Comparison of ENCODE assay signal across 29 cellular contexts in genomic region chr11:134257101-134257500, GRCh38. TPM values are rescaled to one million over a fixed set of nuclear protein-coding genes. Genes with fewer than 3 reads are reported as not detected.
"Had no signal": no experiment of that assay in that cellular context is flagged by ENCODE, and none has a peak within 500 bp of the region (broad histone marks: within the 10 kb centered on the region; RNA-seq: fewer than 3 reads in every experiment).

No MANE protein-coding gene starts in this region.

- H3K27me3 ChIP-seq: stomach, suprapubic skin, testis, tibial artery, tibial nerve, transverse colon, upper lobe of left lung, upper lobe of right lung, uterus, vagina had no signal

- ATAC-seq: stimulated activated effector memory CD8-positive, alpha-beta T cell treated with anti-CD3 and anti-CD28 coated beads, Interleukin-12 subunit alpha, Interleukin-12 subunit beta, amount 100 ng/mL, for 72 hours; stimulated activated memory B cell treated with anti-CD40 and anti-IgM and Interleukin-4, amounts not matched to agents 10 μg/mL and 1 μg/mL and 100 μg/mL, for 72 hours; stimulated activated naive B cell treated with anti-CD40 and anti-IgM and Interleukin-4, amounts not matched to agents 10 μg/mL and 1 μg/mL and 100 μg/mL, for 72 hours; stimulated activated naive CD8-positive, alpha-beta T cell treated with anti-CD3 and anti-CD28 coated beads, Interleukin-15, amount 100 ng/mL, for 72 hours; stimulated activated naive CD8-positive, alpha-beta T cell treated with anti-CD3 and anti-CD28 coated beads, Interleukin-15, Interleukin-2, amounts not matched to agents 100 U/mL and 50 U/mL, for 24 hours; upper lobe of right lung had no signal

- H3K9me3 Mint-ChIP-seq: stimulated activated effector memory CD8-positive, alpha-beta T cell treated with anti-CD3 and anti-CD28 coated beads, Interleukin-12 subunit alpha, Interleukin-12 subunit beta, amount 100 ng/mL, for 72 hours; stimulated activated memory B cell treated with anti-CD40 and anti-IgM and Interleukin-4, amounts not matched to agents 10 μg/mL and 1 μg/mL and 100 μg/mL, for 72 hours; stimulated activated naive B cell treated with anti-CD40 and anti-IgM and Interleukin-4, amounts not matched to agents 10 μg/mL and 1 μg/mL and 100 μg/mL, for 72 hours; stimulated activated naive CD8-positive, alpha-beta T cell treated with anti-CD3 and anti-CD28 coated beads, Interleukin-15, amount 100 ng/mL, for 72 hours; stimulated activated naive CD8-positive, alpha-beta T cell treated with anti-CD3 and anti-CD28 coated beads, Interleukin-15, Interleukin-2, amounts not matched to agents 100 ng/mL and 50 ng/mL, for 24 hours; type B pancreatic cell had no signal

- DNase-seq: stimulated activated CD4-positive, alpha-beta T cell treated with anti-CD3 and anti-CD28 coated beads, Interleukin-2, amount 100 ng/mL, for 48 hours; stimulated activated CD4-positive, alpha-beta T cell treated with anti-CD3 and anti-CD28 coated beads, Interleukin-4, amount 100 ng/mL, for 1 hour; stimulated activated CD4-positive, alpha-beta T cell treated with anti-CD3 and anti-CD28 coated beads, Interleukin-4, amount 100 ng/mL, for 24 hours; stimulated activated CD4-positive, alpha-beta T cell treated with anti-CD3 and anti-CD28 coated beads, Interleukin-4, amount 100 ng/mL, for 4 hours; stimulated activated CD8-positive, alpha-beta memory T cell treated with anti-CD3 and anti-CD28 coated beads, Interleukin-4, amount 100 ng/mL, for 48 hours; stimulated activated naive B cell treated with anti-CD40 and anti-IgM and Interleukin-4, amounts not matched to agents 10 μg/mL and 1 μg/mL and 100 μg/mL, for 72 hours; stimulated activated naive CD4-positive, alpha-beta T cell; stimulated activated naive CD4-positive, alpha-beta T cell treated with Interleukin-2 at 50 U/mL for 16 hours; stimulated activated naive CD8-positive, alpha-beta T cell treated with anti-CD3 and anti-CD28 coated beads, Interleukin-15, amount 100 ng/mL, for 72 hours; stimulated activated naive CD8-positive, alpha-beta T cell treated with anti-CD3 and anti-CD28 coated beads, Interleukin-15, Interleukin-2, amounts not matched to agents 100 U/mL and 50 U/mL, for 24 hours; stomach; substantia nigra; testis; tibial artery; transverse colon; trophoblast cell; upper lobe of left lung; upper lobe of right lung; uterus had no signal

- H3K27me3 Mint-ChIP-seq: stimulated activated memory B cell treated with anti-CD40 and anti-IgM and Interleukin-4, amounts not matched to agents 10 μg/mL and 1 μg/mL and 100 μg/mL, for 72 hours; stimulated activated naive B cell treated with anti-CD40 and anti-IgM and Interleukin-4, amounts not matched to agents 10 μg/mL and 1 μg/mL and 100 μg/mL, for 72 hours; stimulated activated naive CD8-positive, alpha-beta T cell treated with anti-CD3 and anti-CD28 coated beads, Interleukin-15, amount 100 ng/mL, for 72 hours; stimulated activated naive CD8-positive, alpha-beta T cell treated with anti-CD3 and anti-CD28 coated beads, Interleukin-15, Interleukin-2, amounts not matched to agents 100 ng/mL and 50 ng/mL, for 24 hours; type B pancreatic cell had no signal

- H3K4me3 ChIP-seq: stomach, suprapubic skin, testis, thoracic aorta, tibial artery, tibial nerve, transverse colon, upper lobe of left lung, upper lobe of right lung, uterus, vagina had no signal

- H3K9me3 ChIP-seq: stomach, suprapubic skin, testis, thoracic aorta, tibial artery, tibial nerve, transverse colon, upper lobe of left lung, upper lobe of right lung, uterus, vagina had no signal

- H3K27ac Mint-ChIP-seq: stimulated activated effector memory CD8-positive, alpha-beta T cell treated with anti-CD3 and anti-CD28 coated beads, Interleukin-12 subunit alpha, Interleukin-12 subunit beta, amount 100 ng/mL, for 72 hours; stimulated activated memory B cell treated with anti-CD40 and anti-IgM and Interleukin-4, amounts not matched to agents 10 μg/mL and 1 μg/mL and 100 μg/mL, for 72 hours; stimulated activated naive B cell treated with anti-CD40 and anti-IgM and Interleukin-4, amounts not matched to agents 10 μg/mL and 1 μg/mL and 100 μg/mL, for 72 hours; stimulated activated naive CD8-positive, alpha-beta T cell treated with anti-CD3 and anti-CD28 coated beads, Interleukin-15, amount 100 ng/mL, for 72 hours; stimulated activated naive CD8-positive, alpha-beta T cell treated with anti-CD3 and anti-CD28 coated beads, Interleukin-15, Interleukin-2, amounts not matched to agents 100 ng/mL and 50 ng/mL, for 24 hours; type B pancreatic cell had no signal

- H3K4me3 Mint-ChIP-seq: stimulated activated effector memory CD8-positive, alpha-beta T cell treated with anti-CD3 and anti-CD28 coated beads, Interleukin-12 subunit alpha, Interleukin-12 subunit beta, amount 100 ng/mL, for 72 hours; stimulated activated memory B cell treated with anti-CD40 and anti-IgM and Interleukin-4, amounts not matched to agents 10 μg/mL and 1 μg/mL and 100 μg/mL, for 72 hours; stimulated activated naive B cell treated with anti-CD40 and anti-IgM and Interleukin-4, amounts not matched to agents 10 μg/mL and 1 μg/mL and 100 μg/mL, for 72 hours; stimulated activated naive CD8-positive, alpha-beta T cell treated with anti-CD3 and anti-CD28 coated beads, Interleukin-15, amount 100 ng/mL, for 72 hours; stimulated activated naive CD8-positive, alpha-beta T cell treated with anti-CD3 and anti-CD28 coated beads, Interleukin-15, Interleukin-2, amounts not matched to agents 100 ng/mL and 50 ng/mL, for 24 hours; type B pancreatic cell had no signal

- H3K27ac ChIP-seq: stomach, suprapubic skin, testis, thoracic aorta, tibial artery, tibial nerve, transverse colon, upper lobe of left lung, upper lobe of right lung, uterus, vagina had no signal

- H3K36me3 ChIP-seq: uterus had no signal

RNA-seq across cellular contexts. Expression of gene GLB1L3, which starts 19.1 kb away (rescaled TPM):
- total RNA-seq: stomach, subcutaneous adipose tissue, thoracic aorta, tibial nerve, ureter had no signal
